Comparison of ENCODE assay signal across 11 cellular contexts in genomic region chr9:126791406-126792230, GRCh38. TPM values are rescaled to one million over a fixed set of nuclear protein-coding genes. Genes with fewer than 3 reads are reported as not detected.
A peak's percentile ranks its signal among the peaks of the same experiment; 100 is the strongest.
DNase-seq lines count a peak whose midpoint lies in the region; ATAC-seq and TF ChIP-seq lines count a peak whose summit lies in the region.
"Had no signal": no experiment of that assay in that cellular context is flagged by ENCODE, and none has a peak within 500 bp of the region (broad histone marks: within the 10 kb centered on the region; RNA-seq: fewer than 3 reads in every experiment).

No MANE protein-coding gene starts in this region.

- H4K20me1 ChIP-seq in BLaER1 treated with 17β-estradiol and CSF1 and Interleukin-3, amounts not matched to agents 10 nM and 100 nM, result no peaks in the 10 kb centered on the region

- H3K27ac ChIP-seq in BLaER1 treated with 17β-estradiol and CSF1 and Interleukin-3, amounts not matched to agents 10 nM and 100 nM, result peak overlapping the region in 3 of 11 experiments; percentile 3 to 23 (median 22); a peak in 1 of 22 replicates
- H3K27ac ChIP-seq: cardiac muscle cell, VCaP had no signal

- H3K4me1 Mint-ChIP-seq in effector memory CD8-positive, alpha-beta T cell (ENCODE audit: low read depth in 2 of 2), result no peaks in the 10 kb centered on the region

- H3K9ac ChIP-seq in BLaER1 treated with 17β-estradiol and CSF1 and Interleukin-3, amounts not matched to agents 10 nM and 100 nM, result peak overlapping the region in 2 of 11 experiments; percentile 2 to 4; a peak in 1 of 22 replicates

- TF ChIP-seq CTCF in choroid plexus epithelial cell (conservative IDR thresholded peaks at IDR 0.05; ENCODE audit: low read depth, low read length), result no peak

- H3K9me3 ChIP-seq in BLaER1 treated with 17β-estradiol and CSF1 and Interleukin-3, amounts not matched to agents 10 nM and 100 nM (replicated peaks in 1 of 11), result peaks cover 11 to 22% (median 16%) of the 10 kb centered on the region in 11 experiments

- peaks cover 59 to 61% of the 10 kb centered on the region in 2 donors for H3K27me3 Mint-ChIP-seq in effector memory CD8-positive, alpha-beta T cell

- H3K4me3 ChIP-seq in BLaER1 treated with 17β-estradiol and CSF1 and Interleukin-3, amounts not matched to agents 10 nM and 100 nM, result no peak overlapping the region
- H3K4me3 ChIP-seq in choroid plexus epithelial cell (ENCODE audit: low read depth, low read length), result no peak overlapping the region
- H3K4me3 ChIP-seq: cardiac muscle cell had no signal

- no peaks in the 10 kb centered on the region for H3K36me3 ChIP-seq in BLaER1 treated with 17β-estradiol and CSF1 and Interleukin-3, amounts not matched to agents 10 nM and 100 nM
- H3K36me3 ChIP-seq: cardiac muscle cell had no signal

- H3K9me3 Mint-ChIP-seq in effector memory CD8-positive, alpha-beta T cell, result no peaks in the 10 kb centered on the region

- ATAC-seq in effector memory CD8-positive, alpha-beta T cell (replicated peaks), result no peak
- no peak for ATAC-seq in HG02884 (IDR thresholded peaks at IDR 0.05; ENCODE audit: unreplicated experiment)

- peaks cover 11 to 34% (median 14%) of the 10 kb centered on the region in 10 experiments for H3K4me1 ChIP-seq in BLaER1 treated with 17β-estradiol and CSF1 and Interleukin-3, amounts not matched to agents 10 nM and 100 nM

- H3K4me2 ChIP-seq in BLaER1 treated with 17β-estradiol and CSF1 and Interleukin-3, amounts not matched to agents 10 nM and 100 nM, result peak overlapping the region; percentile 58 to 87 (median 65)

- H3K36me3 Mint-ChIP-seq in effector memory CD8-positive, alpha-beta T cell (ENCODE audit: insufficient read depth), result no peaks in the 10 kb centered on the region

- no peaks in the 10 kb centered on the region for H3K27me3 ChIP-seq in BLaER1 treated with 17β-estradiol and CSF1 and Interleukin-3, amounts not matched to agents 10 nM and 100 nM

- DNase-seq in M059J (ENCODE audit: low read depth) (peak; percentile 90), choroid plexus epithelial cell (ENCODE audit: low read depth) (peak; percentile 100), mesenteric fat pad (ENCODE audit: low spot score) (peak; percentile 45), NAMALWA (ENCODE audit: low spot score) (no peak)
- DNase-seq in effector memory CD8-positive, alpha-beta T cell, result no peak
- DNase-seq in activated CD8-positive, alpha-beta memory T cell treated with anti-CD3 and anti-CD28 coated beads, Interleukin-2, amount 50 U/mL, for 4 hours, result no peak
- DNase-seq: stimulated activated CD4-positive, alpha-beta T cell treated with anti-CD3 and anti-CD28 coated beads, Interleukin-2, amount 100 ng/mL, for 24 hours had no signal

- H3K27ac Mint-ChIP-seq in effector memory CD8-positive, alpha-beta T cell, result peak overlapping the region in 1 of 2 donors; percentile 24

- no peak overlapping the region for H3K4me3 Mint-ChIP-seq in effector memory CD8-positive, alpha-beta T cell

RNA-seq across cellular contexts. Expression of gene ZBTB43, which starts 13.2 kb away (rescaled TPM):
- total RNA-seq in M059J (2014; rRNA removed; shearing (Covaris generic)), result 6.4 and 9.3 TPM in 2 replicates
- 20.9 TPM for total RNA-seq in mesenteric fat pad

Comparison
In these comparisons a context has a peak if more than half of its experiments do, and no peak if none do; other contexts are left out.
1. DNase-seq: peak in M059J (single experiment), choroid plexus epithelial cell (single experiment) and mesenteric fat pad (single experiment); none in NAMALWA (single experiment), effector memory CD8-positive, alpha-beta T cell (0 of 3) and activated CD8-positive, alpha-beta memory T cell treated with anti-CD3 and anti-CD28 coated beads, Interleukin-2, amount 50 U/mL, for 4 hours (single experiment).